20 cellular contexts compared by ENCODE assay signal in genomic region chr10:97875391-97875790, GRCh38.
"Had no signal": no experiment of that assay in that cellular context is flagged by ENCODE, and none has a peak within 500 bp of the region (broad histone marks: within the 10 kb centered on the region; RNA-seq: fewer than 3 reads in every experiment).

No MANE protein-coding gene starts in this region.

- H3K36me3 Mint-ChIP-seq: activated naive CD8-positive, alpha-beta T cell treated with anti-CD3 and anti-CD28 coated beads for 36 hours; WTC11 had no signal

- H3K27ac ChIP-seq: brain microvascular endothelial cell, psoas muscle, transverse colon, vagina had no signal

- ATAC-seq: activated CD8-positive, alpha-beta T cell treated with anti-CD3 and anti-CD28 coated beads for 36 hours; psoas muscle; T-helper 17 cell; WTC11 had no signal

- H3K4me1 ChIP-seq: psoas muscle, transverse colon had no signal

- DNase-seq: activated CD4-positive, alpha-beta T cell treated with anti-CD3 and anti-CD28 coated beads for 4 hours; activated CD8-positive, alpha-beta T cell treated with anti-CD3 and anti-CD28 coated beads for 36 hours; activated gamma-delta T cell treated with Interleukin-2 at 50 U/mL for 16 hours; activated naive CD8-positive, alpha-beta T cell treated with anti-CD3 and anti-CD28 coated beads for 36 hours; activated T-cell treated with anti-CD3 and anti-CD28 coated beads, Interleukin-2, amount 50 U/mL, for 48 hours; amygdala; brain microvascular endothelial cell; endodermal cell; erythroblast; hypothalamus; kidney; nephron progenitor cell; psoas muscle; stimulated activated CD4-positive, alpha-beta T cell treated with anti-CD3 and anti-CD28 coated beads, Interleukin-4, amount 100 ng/mL, for 1 hour; stimulated activated naive CD4-positive, alpha-beta T cell; T-helper 17 cell; transverse colon had no signal

- H3K9me3 Mint-ChIP-seq: activated CD8-positive, alpha-beta T cell treated with anti-CD3 and anti-CD28 coated beads for 36 hours; activated naive CD8-positive, alpha-beta T cell treated with anti-CD3 and anti-CD28 coated beads for 36 hours; endodermal cell; nephron progenitor cell had no signal

- H3K27me3 ChIP-seq: vagina had no signal

- H3K4me3 ChIP-seq: dorsolateral prefrontal cortex, psoas muscle, transverse colon, vagina had no signal

- H3K9me3 ChIP-seq: psoas muscle, transverse colon, vagina had no signal

- H3K4me3 Mint-ChIP-seq: activated CD8-positive, alpha-beta T cell treated with anti-CD3 and anti-CD28 coated beads for 36 hours; activated naive CD8-positive, alpha-beta T cell treated with anti-CD3 and anti-CD28 coated beads for 36 hours; endodermal cell; nephron progenitor cell; T-helper 17 cell; WTC11 had no signal

- H3K36me3 ChIP-seq: brain microvascular endothelial cell, transverse colon, vagina had no signal

- H3K4me1 Mint-ChIP-seq: activated naive CD8-positive, alpha-beta T cell treated with anti-CD3 and anti-CD28 coated beads for 36 hours; nephron progenitor cell had no signal

- H3K27ac Mint-ChIP-seq: activated CD8-positive, alpha-beta T cell treated with anti-CD3 and anti-CD28 coated beads for 36 hours; activated naive CD8-positive, alpha-beta T cell treated with anti-CD3 and anti-CD28 coated beads for 36 hours; endodermal cell; nephron progenitor cell; T-helper 17 cell; WTC11 had no signal
